Comparison of ENCODE assay signal across 8 cellular contexts in the genomic region with DNA sequence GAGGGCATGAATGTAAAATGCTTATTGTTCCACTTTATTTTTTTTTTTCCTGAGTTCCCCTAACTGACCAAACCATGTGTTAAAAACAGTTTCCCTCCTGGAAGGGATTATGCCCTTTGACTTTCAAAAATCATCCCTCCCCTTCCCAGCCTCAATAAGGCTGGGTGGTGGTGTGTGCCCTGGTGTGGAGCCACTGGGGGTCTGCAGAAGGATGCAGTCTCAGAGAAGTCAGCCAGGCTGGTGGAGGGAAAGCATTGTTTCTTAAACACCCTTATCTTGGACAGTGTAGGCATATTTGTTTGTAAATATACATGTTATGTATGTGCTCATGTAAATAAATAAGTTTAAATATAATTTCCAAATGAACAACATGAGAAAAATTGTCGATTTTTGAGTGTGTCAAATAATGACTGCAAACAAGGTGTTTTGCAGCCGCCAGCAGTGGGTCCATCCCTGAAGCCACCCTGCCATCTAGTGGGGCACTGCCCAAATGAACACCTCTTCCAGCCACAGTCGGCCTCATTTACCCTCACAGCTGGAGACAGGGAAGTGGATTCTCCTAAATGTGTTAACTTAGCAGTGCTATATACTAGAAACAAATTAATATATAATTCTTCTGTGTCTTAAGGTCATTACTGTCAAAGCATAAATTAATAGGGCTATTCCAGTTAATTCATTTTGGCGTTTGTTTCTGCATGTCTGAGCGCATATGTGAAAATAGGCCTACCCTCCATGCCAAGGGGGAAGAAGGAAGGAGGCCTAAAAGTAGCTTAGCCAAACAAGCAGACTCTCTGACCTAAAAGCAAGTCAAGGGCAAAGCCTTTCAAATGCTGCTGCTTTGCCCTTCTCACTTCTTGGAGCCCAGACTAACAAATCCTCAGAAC.
DNase-seq lines count a peak whose midpoint lies in the region; ATAC-seq and FAIRE-seq lines count a peak whose summit lies in the region.

No MANE protein-coding gene starts in this region.

- H3K36me3 ChIP-seq in NT2/D1 (ENCODE audit: insufficient read depth, insufficient read length, low read length) = no peaks in the 10 kb centered on the region

- H3K27ac ChIP-seq in caudate nucleus (ENCODE audit: low read depth, low read length) = no peak overlapping the region

- no peaks in the 10 kb centered on the region for H3K27me3 ChIP-seq in NT2/D1 (ENCODE audit: insufficient read depth, insufficient read length)

- no peaks in the 10 kb centered on the region for H3K9me3 ChIP-seq in NT2/D1 (ENCODE audit: insufficient read depth, low read length)

- H3K9ac ChIP-seq in NT2/D1 (ENCODE audit: insufficient read length, low read depth) = no peak overlapping the region

- no peak for FAIRE-seq in GM19239 (lab: Jason Lieb, UNC)

- no peak overlapping the region for H3K4me3 ChIP-seq in NT2/D1 (ENCODE audit: insufficient read length, low read depth)

- DNase-seq in COR-L47 (lab: John Stamatoyannopoulos, UW) (peak; percentile 82), GM19239 (ENCODE audit: insufficient read length, low spot score) (peak; percentile 2), KG1 (lab: John Stamatoyannopoulos, UW) (peak; percentile 9), NT2/D1 (ENCODE audit: low read depth, low spot score) (peak; percentile 43), caudate nucleus (lab: John Stamatoyannopoulos, UW) (peak in 38 of 61 donors; percentile 1 to 58 (median 14)), medulla oblongata (ENCODE audit: extremely low spot score) (peak; percentile 62)
- DNase-seq in activated CD4-positive, CD25-positive, alpha-beta regulatory T cell (lab: John Stamatoyannopoulos, UW) = no peak

- H3K4me1 ChIP-seq in NT2/D1 (ENCODE audit: insufficient read depth, insufficient read length) = no peaks in the 10 kb centered on the region

- no peak for ATAC-seq in GM18873 (IDR thresholded peaks at IDR 0.05; ENCODE audit: low FRiP score, unreplicated experiment)

Comparison
In these comparisons a context has a peak if more than half of its experiments do, and no peak if none do; other contexts are left out.
1. DNase-seq: peak in COR-L47 (single experiment), GM19239 (single experiment), KG1 (single experiment), NT2/D1 (single experiment), caudate nucleus (38 of 61) and medulla oblongata (single experiment); none in activated CD4-positive, CD25-positive, alpha-beta regulatory T cell (0 of 4).